In genomic region chr5:57527875-57528274, GRCh38 we compare ENCODE assay signal across 24 cellular contexts.
"Had no signal": no experiment of that assay in that cellular context is flagged by ENCODE, and none has a peak within 500 bp of the region (broad histone marks: within the 10 kb centered on the region; RNA-seq: fewer than 3 reads in every experiment).

No MANE protein-coding gene starts in this region.

- H3K4me1 ChIP-seq: colonic mucosa, esophagus muscularis mucosa, esophagus squamous epithelium, foreskin keratinocyte, gastrocnemius medialis, gastroesophageal sphincter had no signal

- H3K4me3 Mint-ChIP-seq: dendritic cell treated with granulocyte-macrophage colony-stimulating factor and Interleukin-4, amounts not matched to agents 40 ng/mL and 50 ng/mL, for 4 days; effector memory CD8-positive, alpha-beta T cell; endodermal cell had no signal

- H3K27me3 Mint-ChIP-seq: dendritic cell treated with granulocyte-macrophage colony-stimulating factor and Interleukin-4, amounts not matched to agents 40 ng/mL and 50 ng/mL, for 4 days had no signal

- H3K4me3 ChIP-seq: colonic mucosa, coronary artery, dorsolateral prefrontal cortex, esophagus muscularis mucosa, esophagus squamous epithelium, gastrocnemius medialis, gastroesophageal sphincter, heart left ventricle, heart right ventricle had no signal

- H3K27ac ChIP-seq: colonic mucosa, coronary artery, dorsolateral prefrontal cortex, epithelial cell of prostate, esophagus muscularis mucosa, esophagus squamous epithelium, foreskin keratinocyte, gastrocnemius medialis, gastroesophageal sphincter, heart left ventricle, heart right ventricle had no signal

- H3K9me3 Mint-ChIP-seq: dendritic cell treated with granulocyte-macrophage colony-stimulating factor and Interleukin-4, amounts not matched to agents 40 ng/mL and 50 ng/mL, for 4 days; effector memory CD8-positive, alpha-beta T cell; endodermal cell had no signal

- H3K4me1 Mint-ChIP-seq: endodermal cell had no signal

- H3K9me3 ChIP-seq: colonic mucosa, esophagus muscularis mucosa, esophagus squamous epithelium, gastrocnemius medialis, gastroesophageal sphincter, heart left ventricle, heart right ventricle had no signal

- DNase-seq: colonic mucosa; cortex of kidney; dermis blood vessel endothelial cell; dorsolateral prefrontal cortex; effector CD4-positive, alpha-beta T cell; effector CD8-positive, alpha-beta T cell; effector memory CD4-positive, alpha-beta T cell; effector memory CD8-positive, alpha-beta T cell; endodermal cell; erythroblast; esophagus squamous epithelium; foreskin fibroblast; foreskin keratinocyte; foreskin melanocyte; gastrocnemius medialis; glutamatergic neuron; head of caudate nucleus; heart left ventricle; heart right ventricle had no signal

- H3K36me3 ChIP-seq: colonic mucosa, esophagus muscularis mucosa, esophagus squamous epithelium, gastrocnemius medialis, gastroesophageal sphincter, heart left ventricle, heart right ventricle had no signal

- H3K27ac Mint-ChIP-seq: dendritic cell treated with granulocyte-macrophage colony-stimulating factor and Interleukin-4, amounts not matched to agents 40 ng/mL and 50 ng/mL, for 4 days; effector memory CD8-positive, alpha-beta T cell; endodermal cell had no signal
